In genomic region chr1:107326823-107327445, GRCh38 we compare ENCODE assay signal across 21 cellular contexts.
A peak's percentile ranks its signal among the peaks of the same experiment; 100 is the strongest.
DNase-seq lines count a peak whose midpoint lies in the region; ATAC-seq, FAIRE-seq and TF ChIP-seq lines count a peak whose summit lies in the region.
"Had no signal": no experiment of that assay in that cellular context is flagged by ENCODE, and none has a peak within 500 bp of the region (broad histone marks: within the 10 kb centered on the region; RNA-seq: fewer than 3 reads in every experiment).

No MANE protein-coding gene starts in this region.

- H3K4me1 ChIP-seq in gastrocnemius medialis = no peaks in the 10 kb centered on the region
- H3K4me1 ChIP-seq: tibial artery had no signal

- ATAC-seq in HG03442 (IDR thresholded peaks at IDR 0.05; ENCODE audit: unreplicated experiment) (no peak), HG02798 (IDR thresholded peaks at IDR 0.05; ENCODE audit: poor library complexity, unreplicated experiment) (no peak), gastrocnemius medialis (no peak)
- ATAC-seq: stimulated activated memory B cell treated with anti-CD40 and anti-IgM and Interleukin-4, amounts not matched to agents 10 μg/mL and 1 μg/mL and 100 μg/mL, for 72 hours had no signal

- H3K36me3 ChIP-seq in bronchial epithelial cell (ENCODE audit: control insufficient read depth, insufficient read depth, low read length) (no peaks in the 10 kb centered on the region), gastrocnemius medialis (no peaks in the 10 kb centered on the region)
- H3K36me3 ChIP-seq: MG63, tibial artery had no signal

- FAIRE-seq in bronchial epithelial cell (lab: Jason Lieb, UNC) (no peak), D721Med (lab: Jason Lieb, UNC) (no peak)
- FAIRE-seq: RCC 7860, TTC549 had no signal

- DNase-seq in GM03348 (ENCODE audit: low spot score) (peak; percentile 11), NCI-H446 treated with DMSO at 0.1 percent for 48 hours (lab: John Stamatoyannopoulos, UW) (peak; percentile 99), bronchial epithelial cell (ENCODE audit: low read depth) (peak; percentile 26), pons (ENCODE audit: low spot score) (peak; percentile 25), D721Med (ENCODE audit: insufficient read length, low spot score) (no peak), gastrocnemius medialis (no peak)
- DNase-seq: activated CD4-positive, alpha-beta T cell treated with anti-CD3 and anti-CD28 coated beads, Interleukin-2, amount 50 U/mL, for 1 hour; activated naive CD4-positive, alpha-beta T cell treated with anti-CD3 and anti-CD28 coated beads, Interleukin-2, amount 10 ng/mL, durations not matched to agents 7 days and 5 days; activated T-cell treated with anti-CD3 and anti-CD28 coated beads for 4 hours; DMS153; MG63; NCI-H187 treated with DMSO at 0.1 percent for 48 hours; NCI-H526; retina; stimulated activated CD4-positive, alpha-beta T cell treated with anti-CD3 and anti-CD28 coated beads, Interleukin-12 subunit alpha, Interleukin-12 subunit beta, amount 100 ng/mL, for 4 hours; tibial artery had no signal

- intact Hi-C loops in gastrocnemius medialis (cut with DNase I; ENCODE audit: low total_unique reads) = no loop called here

- H3K9me3 ChIP-seq in gastrocnemius medialis = no peaks in the 10 kb centered on the region
- H3K9me3 ChIP-seq: MG63, tibial artery had no signal

- TF ChIP-seq POLR2A in gastrocnemius medialis (IDR thresholded peaks at IDR 0.05) = no peak

- in situ Hi-C loops in gastrocnemius medialis (cut with MboI; ENCODE audit: low sequenced_read_pairs in 4 of 4) = no loop called here

- TF ChIP-seq CTCF in bronchial epithelial cell (IDR thresholded peaks at IDR 0.05; ENCODE audit: insufficient read depth, low read length, severe bottlenecking) (no peak), D721Med (IDR thresholded peaks at IDR 0.05; ENCODE audit: insufficient read depth, missing control alignments) (no peak), gastrocnemius medialis (IDR thresholded peaks at IDR 0.05 in 4 of 5, conservative IDR thresholded peaks at IDR 0.05 in 1 of 5) (no peak)

- H3K27ac ChIP-seq in gastrocnemius medialis = no peak overlapping the region
- H3K27ac ChIP-seq: tibial artery had no signal

- no peak overlapping the region for H3K4me3 ChIP-seq in bronchial epithelial cell (ENCODE audit: low read depth, low read length)
- no peak overlapping the region for H3K4me3 ChIP-seq in gastrocnemius medialis
- H3K4me3 ChIP-seq: MG63, tibial artery had no signal

- H3K27me3 ChIP-seq in bronchial epithelial cell (ENCODE audit: control insufficient read depth, insufficient read depth, low read length) (no peaks in the 10 kb centered on the region), gastrocnemius medialis (no peaks in the 10 kb centered on the region)
- H3K27me3 ChIP-seq: MG63, tibial artery had no signal

Comparison
In these comparisons a context has a peak if more than half of its experiments do, and no peak if none do; other contexts are left out.
1. DNase-seq: peak in GM03348 (single experiment), NCI-H446 treated with DMSO at 0.1 percent for 48 hours (single experiment), bronchial epithelial cell (single experiment) and pons (single experiment); none in D721Med (single experiment) and gastrocnemius medialis (0 of 2).